Comparison of ENCODE assay signal across 1 cellular context in the genomic region with DNA sequence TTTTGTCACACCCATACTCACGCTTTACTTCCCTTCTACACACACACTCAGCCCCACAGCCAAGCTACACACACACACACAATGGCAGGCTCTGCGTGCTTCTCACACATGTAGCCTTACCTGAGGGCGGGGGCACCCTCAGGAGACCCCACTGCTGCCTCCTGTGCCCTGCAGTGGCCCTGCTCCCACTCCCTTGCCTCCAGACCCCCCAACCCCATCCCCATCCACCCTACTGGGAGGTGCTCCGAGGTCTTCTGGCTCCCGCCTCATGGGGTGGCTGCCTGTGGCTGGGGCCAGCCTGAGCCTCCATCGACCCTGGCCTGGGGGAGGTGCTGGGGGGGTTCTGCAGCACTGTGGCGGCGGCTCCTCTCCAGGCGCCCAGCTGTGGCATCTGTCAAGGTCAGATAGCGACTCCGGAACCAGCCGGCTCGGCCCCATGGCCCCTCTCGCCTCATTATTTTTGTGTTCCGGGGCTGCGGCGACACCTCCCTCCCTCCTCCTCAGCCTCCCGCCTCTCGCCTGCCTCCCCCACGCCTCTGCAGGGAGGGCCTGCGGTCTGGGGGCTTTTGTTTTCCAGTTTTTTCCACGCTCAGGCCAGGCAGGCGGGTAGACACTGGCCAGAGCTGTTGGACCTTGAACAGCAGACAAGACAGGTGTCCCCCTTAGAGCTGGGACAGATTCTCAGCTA.
TF ChIP-seq lines count a peak whose summit lies in the region.

No MANE protein-coding gene starts in this region.

TF ChIP-seq in K562, 482 proteins besides CTCF, POLR2A, EP300 and RAD21 (continued from another document and continues in another):
- TF ChIP-seq, protein P1, sequence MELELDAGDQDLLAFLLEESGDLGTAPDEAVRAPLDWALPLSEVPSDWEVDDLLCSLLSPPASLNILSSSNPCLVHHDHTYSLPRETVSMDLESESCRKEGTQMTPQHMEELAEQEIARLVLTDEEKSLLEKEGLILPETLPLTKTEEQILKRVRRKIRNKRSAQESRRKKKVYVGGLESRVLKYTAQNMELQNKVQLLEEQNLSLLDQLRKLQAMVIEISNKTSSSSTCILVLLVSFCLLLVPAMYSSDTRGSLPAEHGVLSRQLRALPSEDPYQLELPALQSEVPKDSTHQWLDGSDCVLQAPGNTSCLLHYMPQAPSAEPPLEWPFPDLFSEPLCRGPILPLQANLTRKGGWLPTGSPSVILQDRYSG (tag; conservative IDR thresholded peaks at IDR 0.05; ENCODE audit: low read depth), result no peak
- TF ChIP-seq PURB (CRISPR knock-in tag; IDR thresholded peaks at IDR 0.05; ENCODE audit: low read depth), result no peak
- peak; percentile 96 for TF ChIP-seq GATA2 (CRISPR knock-in tag; IDR thresholded peaks at IDR 0.05)
- peak; percentile 82; the same call in 1 of the 2 replicates for TF ChIP-seq ZKSCAN1 (IDR thresholded peaks at IDR 0.05; ENCODE audit: low read depth, low read length)
- TF ChIP-seq SMAD1 (IDR thresholded peaks at IDR 0.05; ENCODE audit: low read depth, low read length, partially characterized antibody), result no peak
- TF ChIP-seq KLF16 (IDR thresholded peaks at IDR 0.05), result peak; percentile 99
- TF ChIP-seq RNF2 (IDR thresholded peaks at IDR 0.05), result peak; percentile 99
- TF ChIP-seq HIVEP1 (CRISPR knock-in tag; IDR thresholded peaks at IDR 0.05), result 0 out of 2 replicates have a peak, but pooled peaks have one; percentile 11
- no peak for TF ChIP-seq NR3C1 (CRISPR knock-in tag; IDR thresholded peaks at IDR 0.05)
- TF ChIP-seq ZNF140 (CRISPR knock-in tag; IDR thresholded peaks at IDR 0.05), result no peak
- 0 out of 2 replicates have a peak, but pooled peaks have one; percentile 2 for TF ChIP-seq ZNF668 (CRISPR knock-in tag; IDR thresholded peaks at IDR 0.05)
- TF ChIP-seq PRMT5 (CRISPR knock-in tag; IDR thresholded peaks at IDR 0.05), result no peak
- peak; percentile 99 for TF ChIP-seq SMAD4 (CRISPR knock-in tag; conservative IDR thresholded peaks at IDR 0.05)
- peak in 1 of 2 experiments; percentile 96; a peak in 2 of 4 replicates for TF ChIP-seq ZMIZ1 (IDR thresholded peaks at IDR 0.05; ENCODE audit: low read depth in 2 of 2, low read length in 2 of 2)
- TF ChIP-seq NCOA4 (IDR thresholded peaks at IDR 0.05; ENCODE audit: partially characterized antibody), result no peak
- peak; percentile 76 for TF ChIP-seq L3MBTL2 (IDR thresholded peaks at IDR 0.05)
- no peak for TF ChIP-seq TFAM (CRISPR knock-in tag; conservative IDR thresholded peaks at IDR 0.05)
- no peak; the same call in 1 of the 2 replicates for TF ChIP-seq XRCC5 (IDR thresholded peaks at IDR 0.05; ENCODE audit: low read depth, low read length)
- peak; percentile 77 for TF ChIP-seq RBFOX2 (IDR thresholded peaks at IDR 0.05; ENCODE audit: low read depth, low read length)
- TF ChIP-seq CCNT2 (IDR thresholded peaks at IDR 0.05; ENCODE audit: borderline replicate concordance, extremely low read depth, insufficient read length, low read depth, low read length), result peak; percentile 99
- no peak for TF ChIP-seq SIN3B (IDR thresholded peaks at IDR 0.05; ENCODE audit: low read depth)
- peak; percentile 99 for TF ChIP-seq ARID1B (IDR thresholded peaks at IDR 0.05)
- 0 out of 2 replicates have a peak, but pooled peaks have one; percentile 10 for TF ChIP-seq SMC3 (conservative IDR thresholded peaks at IDR 0.05; ENCODE audit: insufficient read depth, low read depth, low read length)
- TF ChIP-seq GTF2F1 (IDR thresholded peaks at IDR 0.05; ENCODE audit: low read depth, low read length), result no peak
- TF ChIP-seq CBFB (CRISPR knock-in tag; IDR thresholded peaks at IDR 0.05), result 0 out of 2 replicates have a peak, but pooled peaks have one; percentile 12
- TF ChIP-seq ZNF766 (CRISPR knock-in tag; conservative IDR thresholded peaks at IDR 0.05), result peak; percentile 81
- no peak for TF ChIP-seq CAMTA2 (CRISPR knock-in tag; conservative IDR thresholded peaks at IDR 0.05)
- TF ChIP-seq FOXJ2 (tag; IDR thresholded peaks at IDR 0.05), result no peak
- TF ChIP-seq FOXM1 (IDR thresholded peaks at IDR 0.05; ENCODE audit: low read depth), result peak; percentile 82
- TF ChIP-seq FOXM1 (CRISPR knock-in tag; IDR thresholded peaks at IDR 0.05; ENCODE audit: low read depth), result no peak
- TF ChIP-seq NKRF (IDR thresholded peaks at IDR 0.05; ENCODE audit: borderline replicate concordance), result 0 out of 2 replicates have a peak, but pooled peaks have one; percentile 38
- TF ChIP-seq NCOA6 (IDR thresholded peaks at IDR 0.05), result no peak
- TF ChIP-seq VEZF1 (CRISPR knock-in tag; IDR thresholded peaks at IDR 0.05), result peak; percentile 98
- peak; percentile 47 to 81; a peak in 2 of 4 replicates for TF ChIP-seq KDM1A (IDR thresholded peaks at IDR 0.05)
- TF ChIP-seq HOMEZ (CRISPR knock-in tag; IDR thresholded peaks at IDR 0.05), result no peak
- TF ChIP-seq TEAD4 (IDR thresholded peaks at IDR 0.05; ENCODE audit: low read length), result peak; percentile 94
- no peak for TF ChIP-seq TEAD4 (CRISPR knock-in tag; IDR thresholded peaks at IDR 0.05; ENCODE audit: borderline replicate concordance)
- TF ChIP-seq, protein P2, sequence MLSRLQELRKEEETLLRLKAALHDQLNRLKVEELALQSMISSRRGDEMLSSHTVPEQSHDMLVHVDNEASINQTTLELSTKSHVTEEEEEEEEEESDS (CRISPR knock-in tag; IDR thresholded peaks at IDR 0.05), result no peak
- TF ChIP-seq ATF1 (CRISPR knock-in tag; IDR thresholded peaks at IDR 0.05), result no peak
- peak; percentile 59; the same call in 1 of the 2 replicates for TF ChIP-seq ATF1 (tag; IDR thresholded peaks at IDR 0.05)
- TF ChIP-seq, protein P3, sequence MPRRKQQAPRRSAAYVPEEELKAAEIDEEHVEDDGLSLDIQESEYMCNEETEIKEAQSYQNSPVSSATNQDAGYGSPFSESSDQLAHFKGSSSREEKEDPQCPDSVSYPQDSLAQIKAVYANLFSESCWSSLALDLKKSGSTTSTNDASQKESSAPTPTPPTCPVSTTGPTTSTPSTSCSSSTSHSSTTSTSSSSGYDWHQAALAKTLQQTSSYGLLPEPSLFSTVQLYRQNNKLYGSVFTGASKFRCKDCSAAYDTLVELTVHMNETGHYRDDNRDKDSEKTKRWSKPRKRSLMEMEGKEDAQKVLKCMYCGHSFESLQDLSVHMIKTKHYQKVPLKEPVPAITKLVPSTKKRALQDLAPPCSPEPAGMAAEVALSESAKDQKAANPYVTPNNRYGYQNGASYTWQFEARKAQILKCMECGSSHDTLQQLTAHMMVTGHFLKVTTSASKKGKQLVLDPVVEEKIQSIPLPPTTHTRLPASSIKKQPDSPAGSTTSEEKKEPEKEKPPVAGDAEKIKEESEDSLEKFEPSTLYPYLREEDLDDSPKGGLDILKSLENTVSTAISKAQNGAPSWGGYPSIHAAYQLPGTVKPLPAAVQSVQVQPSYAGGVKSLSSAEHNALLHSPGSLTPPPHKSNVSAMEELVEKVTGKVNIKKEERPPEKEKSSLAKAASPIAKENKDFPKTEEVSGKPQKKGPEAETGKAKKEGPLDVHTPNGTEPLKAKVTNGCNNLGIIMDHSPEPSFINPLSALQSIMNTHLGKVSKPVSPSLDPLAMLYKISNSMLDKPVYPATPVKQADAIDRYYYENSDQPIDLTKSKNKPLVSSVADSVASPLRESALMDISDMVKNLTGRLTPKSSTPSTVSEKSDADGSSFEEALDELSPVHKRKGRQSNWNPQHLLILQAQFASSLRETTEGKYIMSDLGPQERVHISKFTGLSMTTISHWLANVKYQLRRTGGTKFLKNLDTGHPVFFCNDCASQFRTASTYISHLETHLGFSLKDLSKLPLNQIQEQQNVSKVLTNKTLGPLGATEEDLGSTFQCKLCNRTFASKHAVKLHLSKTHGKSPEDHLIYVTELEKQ (CRISPR knock-in tag; IDR thresholded peaks at IDR 0.05), result no peak
- TF ChIP-seq ZNF282 (CRISPR knock-in tag; IDR thresholded peaks at IDR 0.05), result no peak
- no peak for TF ChIP-seq ZNF23 (CRISPR knock-in tag; IDR thresholded peaks at IDR 0.05)
- no peak for TF ChIP-seq MCM3 (IDR thresholded peaks at IDR 0.05)
- no peak for TF ChIP-seq AFF4 (CRISPR knock-in tag; IDR thresholded peaks at IDR 0.05)
- TF ChIP-seq SMARCE1 (IDR thresholded peaks at IDR 0.05), result peak; percentile 92
- TF ChIP-seq FOSL1 (tag; conservative IDR thresholded peaks at IDR 0.05), result peak; percentile 48; the same call in 1 of the 2 replicates
